ENCODE assay signal across 1 cellular context in genomic region chr1:6183520-6183989, GRCh38.
TF ChIP-seq lines count a peak whose summit lies in the region.

No MANE protein-coding gene starts in this region.

TF ChIP-seq in HepG2, 621 proteins besides CTCF, POLR2A, EP300 and RAD21:
- TF ChIP-seq POLR2G (IDR thresholded peaks at IDR 0.05; ENCODE audit: low read depth, low read length): peak; percentile 63; the same call in 1 of the 2 replicates
- no peak for TF ChIP-seq ZBTB26 (CRISPR knock-in tag; IDR thresholded peaks at IDR 0.05; ENCODE audit: borderline replicate concordance)
- TF ChIP-seq RBM22 (optimal IDR thresholded peaks at IDR 0.05; ENCODE audit: low read length): peak; percentile 48
